Comparison of ENCODE assay signal across 16 cellular contexts in genomic region chr1:151852733-151853132, GRCh38. TPM values are rescaled to one million over a fixed set of nuclear protein-coding genes. Genes with fewer than 3 reads are reported as not detected.
DNase-seq lines count a peak whose midpoint lies in the region; ATAC-seq, FAIRE-seq and TF ChIP-seq lines count a peak whose summit lies in the region.
"Had no signal": no experiment of that assay in that cellular context is flagged by ENCODE, and none has a peak within 500 bp of the region (broad histone marks: within the 10 kb centered on the region; RNA-seq: fewer than 3 reads in every experiment).

No MANE protein-coding gene starts in this region.

- no CpG with 5 or more reads among the region's 4 CpGs for WGBS in neuronal stem cell (ENCODE audit: extremely low coverage in 2 of 2, insufficient read length in 2 of 2, insufficient replicate concordance in 1 of 2), 2 donors

- H3K79me1 ChIP-seq in neuronal stem cell (ENCODE audit: low read depth, low read length): no peaks in the 10 kb centered on the region

- no peaks in the 10 kb centered on the region for H3K36me3 ChIP-seq in neuronal stem cell (replicated peaks in 1 of 2; ENCODE audit: control insufficient read depth in 2 of 2, insufficient read depth in 2 of 2, low read length in 2 of 2)
- H3K36me3 ChIP-seq: BLaER1 treated with 17β-estradiol and CSF1 and Interleukin-3, amounts not matched to agents 10 nM and 100 nM had no signal

- no peak overlapping the region for H4K91ac ChIP-seq in neuronal stem cell (ENCODE audit: low read depth, low read length, poor library complexity)

- no peak for FAIRE-seq in D721Med (lab: Jason Lieb, UNC)

- no peak overlapping the region for H4K8ac ChIP-seq in neuronal stem cell (ENCODE audit: low read depth, low read length)

- H2BK12ac ChIP-seq in neuronal stem cell (ENCODE audit: low read length): no peak overlapping the region

- no peaks in the 10 kb centered on the region for H3K9me3 ChIP-seq in neuronal stem cell (replicated peaks in 1 of 2; ENCODE audit: control insufficient read depth in 2 of 2, insufficient read depth in 1 of 2, low read depth in 1 of 2, low read length in 2 of 2)
- H3K9me3 ChIP-seq: BLaER1 treated with 17β-estradiol and CSF1 and Interleukin-3, amounts not matched to agents 10 nM and 100 nM had no signal

- H2BK120ac ChIP-seq in neuronal stem cell (ENCODE audit: low read depth, low read length): no peak overlapping the region

- no peak overlapping the region for H2BK5ac ChIP-seq in neuronal stem cell (ENCODE audit: low read length)

- H3K23ac ChIP-seq in neuronal stem cell (ENCODE audit: low read depth, low read length, poor library complexity): peak overlapping the region; percentile 44

- no peak overlapping the region for H3K4me2 ChIP-seq in neuronal stem cell (ENCODE audit: insufficient read depth, low read length, poor library complexity, severe bottlenecking)
- H3K4me2 ChIP-seq: BLaER1 treated with 17β-estradiol and CSF1 and Interleukin-3, amounts not matched to agents 10 nM and 100 nM had no signal

- no peak overlapping the region for H3K4ac ChIP-seq in neuronal stem cell (ENCODE audit: low read length)

- no peak overlapping the region for H3K27ac ChIP-seq in neuronal stem cell (replicated peaks; ENCODE audit: low read length)
- H3K27ac ChIP-seq: BLaER1 treated with 17β-estradiol and CSF1 and Interleukin-3, amounts not matched to agents 10 nM and 100 nM had no signal

- no peak overlapping the region for H3K18ac ChIP-seq in neuronal stem cell (ENCODE audit: low read length)

- H3K9ac ChIP-seq in neuronal stem cell (ENCODE audit: low read depth, low read length, poor library complexity): no peak overlapping the region
- H3K9ac ChIP-seq: BLaER1 treated with 17β-estradiol and CSF1 and Interleukin-3, amounts not matched to agents 10 nM and 100 nM had no signal

- H3K4me3 ChIP-seq in neuronal stem cell (ENCODE audit: low read length in 2 of 2): no peak overlapping the region
- H3K4me3 ChIP-seq: BLaER1 treated with 17β-estradiol and CSF1 and Interleukin-3, amounts not matched to agents 10 nM and 100 nM had no signal

- H2AK5ac ChIP-seq in neuronal stem cell (ENCODE audit: low read depth, low read length): peak overlapping the region; percentile 11

- no peak for ATAC-seq in left lobe of liver
- no peak for ATAC-seq in HG02610 (IDR thresholded peaks at IDR 0.05; ENCODE audit: unreplicated experiment)

- peaks cover 0 to 64% (median 0%) of the 10 kb centered on the region in 3 experiments for H3K27me3 ChIP-seq in neuronal stem cell (ENCODE audit: control insufficient read depth in 3 of 3, insufficient read depth in 3 of 3, low read depth in 1 of 3, low read length in 3 of 3)
- H3K27me3 ChIP-seq: BLaER1 treated with 17β-estradiol and CSF1 and Interleukin-3, amounts not matched to agents 10 nM and 100 nM had no signal

- peaks cover 0 to 1% of the 10 kb centered on the region in 2 donors for H3K4me1 ChIP-seq in neuronal stem cell (ENCODE audit: control insufficient read depth in 2 of 2, insufficient read depth in 1 of 2, low read depth in 1 of 2, low read length in 2 of 2)

- peak; percentile 11 for DNase-seq in D721Med (ENCODE audit: insufficient read length, low spot score)
- peak; percentile 16 for DNase-seq in left lobe of liver (ENCODE audit: low spot score)
- no peak for DNase-seq in neuronal stem cell (ENCODE audit: low spot score)
- DNase-seq in ureter (ENCODE audit: low spot score): peak; percentile 15
- DNase-seq in NOMO-1 (lab: John Stamatoyannopoulos, UW; ENCODE audit: unreplicated experiment in 2 of 2): no peak
- DNase-seq in HK-2 (ENCODE audit: unreplicated experiment): no peak
- DNase-seq: CD4-positive, CD25-positive, alpha-beta regulatory T cell; DMS 273 treated with DMSO at 0.1 percent for 48 hours; HCEC 1CT; HFFc6 had no signal

- no peak overlapping the region for H2AFZ ChIP-seq in neuronal stem cell (ENCODE audit: low read length)

- H3K14ac ChIP-seq in neuronal stem cell (ENCODE audit: low read length): no peak overlapping the region

- no peak for TF ChIP-seq CTCF in D721Med (IDR thresholded peaks at IDR 0.05; ENCODE audit: insufficient read depth, missing control alignments)

- H2BK15ac ChIP-seq in neuronal stem cell (ENCODE audit: low read length): no peak overlapping the region

RNA-seq across cellular contexts. Expression of gene THEM5, which starts 0.8 kb away (rescaled TPM):
- total RNA-seq in left lobe of liver: not detected
- not detected for polyA plus RNA-seq in neuronal stem cell (2013, experiment 1 of 2)
- polyA plus RNA-seq in neuronal stem cell (2013, experiment 2 of 2): not detected
- not detected for total RNA-seq in ureter
- total RNA-seq: CD4-positive, CD25-positive, alpha-beta regulatory T cell; Daoy; H4; HFFc6; HT-29 had no signal
- polyA plus RNA-seq: IgD-negative memory B cell had no signal

RNA-seq across cellular contexts. Expression of gene C2CD4D, which starts 13.1 kb away (rescaled TPM):
- total RNA-seq in left lobe of liver (not detected), ureter (1.4 TPM)
- polyA plus RNA-seq in neuronal stem cell (2013, experiment 1 of 2): 0.17 TPM
- 0.17 TPM for polyA plus RNA-seq in neuronal stem cell (2013, experiment 2 of 2)
- total RNA-seq: Daoy, H4, HFFc6 had no signal

RNA-seq across cellular contexts. Expression of gene RORC, which starts 21.1 kb away (rescaled TPM):
- 32.1 TPM for total RNA-seq in left lobe of liver
- 0.01 TPM for polyA plus RNA-seq in neuronal stem cell (2013, experiment 1 of 2)
- polyA plus RNA-seq in neuronal stem cell (2013, experiment 2 of 2): 0.01 TPM
- 14.5 TPM for total RNA-seq in ureter
- total RNA-seq: Daoy, HFFc6 had no signal

RNA-seq across cellular contexts. Expression of gene LINGO4, which starts 47.5 kb away (rescaled TPM):
- total RNA-seq in left lobe of liver: 0.15 TPM
- not detected for polyA plus RNA-seq in neuronal stem cell (2013, experiment 1 of 2)
- not detected for polyA plus RNA-seq in neuronal stem cell (2013, experiment 2 of 2)
- 0.31 TPM for total RNA-seq in ureter
- total RNA-seq: Daoy, H4, HFFc6, HT-29 had no signal
- polyA plus RNA-seq: IgD-negative memory B cell had no signal

RNA-seq across cellular contexts. Expression of gene THEM4, which starts 56.6 kb away (rescaled TPM):
- total RNA-seq in left lobe of liver (9.3 TPM), ureter (28.2 TPM)
- polyA plus RNA-seq in neuronal stem cell (2013, experiment 1 of 2): 9.2 TPM
- 9.8 TPM for polyA plus RNA-seq in neuronal stem cell (2013, experiment 2 of 2)

Comparison
In these comparisons a context has a peak if more than half of its experiments do, and no peak if none do; other contexts are left out.
1. DNase-seq: peak in D721Med (single experiment), left lobe of liver (single experiment) and ureter (single experiment); none in neuronal stem cell (single experiment), NOMO-1 (0 of 2) and HK-2 (single experiment).